8 cellular contexts compared by ENCODE assay signal in the genomic region with DNA sequence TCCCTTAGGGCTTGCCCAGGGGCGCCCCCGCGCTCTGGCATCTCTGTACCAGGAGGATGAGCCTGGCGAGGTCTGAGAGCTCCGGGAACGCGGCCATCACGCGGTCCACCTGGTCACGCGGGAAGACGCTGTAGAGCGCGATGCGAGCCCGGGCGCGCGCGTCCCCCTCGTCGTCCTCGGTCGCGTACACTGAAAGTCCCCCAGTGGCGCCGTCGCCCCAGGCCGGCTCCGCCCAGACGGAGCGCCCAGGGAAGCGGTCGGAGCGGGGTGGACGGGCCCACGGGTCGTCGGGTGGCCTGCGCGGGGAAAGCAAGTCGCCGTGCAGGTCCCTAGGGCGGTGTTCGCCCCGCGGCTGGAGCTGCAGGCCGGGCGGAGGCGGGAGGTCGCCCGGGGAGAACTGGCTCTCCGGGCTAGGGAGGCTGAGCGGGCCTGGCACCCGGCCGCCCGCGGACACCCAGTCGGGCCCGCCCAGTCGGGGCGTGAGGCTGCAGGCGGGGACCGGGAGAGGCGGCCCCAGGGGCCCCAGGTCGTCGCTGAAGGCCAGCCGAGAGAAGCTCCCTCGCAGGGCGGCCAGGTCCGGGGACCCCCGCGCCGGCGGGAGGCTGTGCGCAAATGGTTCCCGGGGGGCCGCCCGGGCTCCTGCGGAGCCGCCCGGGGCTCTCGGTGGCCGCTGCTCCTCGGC. TPM values are rescaled to one million over a fixed set of nuclear protein-coding genes. Genes with fewer than 3 reads are reported as not detected.
DNase-seq lines count a peak whose midpoint lies in the region; ATAC-seq and TF ChIP-seq lines count a peak whose summit lies in the region.
"Had no signal": no experiment of that assay in that cellular context is flagged by ENCODE, and none has a peak within 500 bp of the region (broad histone marks: within the 10 kb centered on the region; RNA-seq: fewer than 3 reads in every experiment).

No MANE protein-coding gene starts in this region.

- peak overlapping the region; percentile 9 for H3K27ac Mint-ChIP-seq in stimulated activated naive B cell treated with anti-CD40 and anti-IgM and Interleukin-4, amounts not matched to agents 10 μg/mL and 1 μg/mL and 100 μg/mL, for 72 hours

- no peak overlapping the region for H3K4ac ChIP-seq in IMR-90 (ENCODE audit: low read depth, low read length)

- H3K9me3 Mint-ChIP-seq in stimulated activated naive B cell treated with anti-CD40 and anti-IgM and Interleukin-4, amounts not matched to agents 10 μg/mL and 1 μg/mL and 100 μg/mL, for 72 hours = no peaks in the 10 kb centered on the region

- no peak for DNase-seq in IMR-90
- DNase-seq in cerebellum (ENCODE audit: low spot score) = peak; percentile 33
- peak; percentile 41 to 86 for DNase-seq in left lung
- no peak for DNase-seq in stimulated activated naive B cell treated with anti-CD40 and anti-IgM and Interleukin-4, amounts not matched to agents 10 μg/mL and 1 μg/mL and 100 μg/mL, for 72 hours
- DNase-seq in effector CD8-positive, alpha-beta T cell (lab: John Stamatoyannopoulos, UW) = no peak
- DNase-seq in NCI-H82 treated with DMSO at 0.1 percent for 48 hours (lab: John Stamatoyannopoulos, UW; ENCODE audit: unreplicated experiment) = no peak
- DNase-seq in superior temporal gyrus (ENCODE audit: extremely low spot score) = no peak

- H2BK5ac ChIP-seq in IMR-90 (ENCODE audit: low read depth, low read length, poor library complexity, severe bottlenecking) = no peak overlapping the region

- H3K4me1 ChIP-seq in IMR-90 (ENCODE audit: control insufficient read depth, insufficient read depth, low read length) (peaks cover 9% of the 10 kb centered on the region), left lung (peaks cover 20 to 41% of the 10 kb centered on the region in 2 donors)

- TF ChIP-seq CTCF in IMR-90 (conservative IDR thresholded peaks at IDR 0.05; ENCODE audit: low read depth, low read length) = no peak
- no peak for TF ChIP-seq CTCF in left lung (IDR thresholded peaks at IDR 0.05)

- H2BK120ac ChIP-seq in IMR-90 (ENCODE audit: low read depth, low read length) = no peak overlapping the region

- H4K5ac ChIP-seq in IMR-90 (ENCODE audit: low read depth, low read length) = no peak overlapping the region

- TF ChIP-seq POLR2A in IMR-90 (IDR thresholded peaks at IDR 0.05; ENCODE audit: low read depth, low read length) = no peak

- in situ Hi-C loops in IMR-90 (cut with MboI; ENCODE audit: low sequenced_read_pairs) = no loop called here

- CTCF ChIA-PET in IMR-90 (lab: Yijun Ruan, JAX) = no interaction called here

- H3K27me3 Mint-ChIP-seq in stimulated activated naive B cell treated with anti-CD40 and anti-IgM and Interleukin-4, amounts not matched to agents 10 μg/mL and 1 μg/mL and 100 μg/mL, for 72 hours = no peaks in the 10 kb centered on the region

- intact Hi-C loops in IMR-90 (cut with micrococcal nuclease) = no loop called here
- intact Hi-C loops in left lung (cut with DNase I) = no loop called here

- no peak overlapping the region for H2BK20ac ChIP-seq in IMR-90 (ENCODE audit: low read depth, low read length)

- H3K4me3 ChIP-seq in IMR-90 (ENCODE audit: insufficient read depth, low read depth, low read length) = no peak overlapping the region; the same call in 1 of the 2 replicates
- peak overlapping the region; percentile 38 to 43 for H3K4me3 ChIP-seq in left lung

- no peaks in the 10 kb centered on the region for H3K79me1 ChIP-seq in IMR-90 (ENCODE audit: low read depth in 1 of 2, low read length in 2 of 2)

- no peak overlapping the region for H3K23ac ChIP-seq in IMR-90 (ENCODE audit: low read depth, low read length)

- BruUV-seq in IMR-90 (replicated peaks; lab: Mats Ljungman, UMichigan) = no TSS peak

- H2AFZ ChIP-seq in IMR-90 (replicated peaks; ENCODE audit: low read length, poor library complexity) = peak overlapping the region; percentile 78

- dilution Hi-C loops in IMR-90 (cut with HindIII; ENCODE audit: low sequenced_read_pairs, unreplicated experiment) = no loop called here

- no peaks in the 10 kb centered on the region for H3K36me3 ChIP-seq in IMR-90 (ENCODE audit: control insufficient read depth, insufficient read depth, low read length)
- no peaks in the 10 kb centered on the region for H3K36me3 ChIP-seq in left lung
- H3K36me3 ChIP-seq: adrenal gland had no signal

- H2AK5ac ChIP-seq in IMR-90 (ENCODE audit: low read depth, low read length) = no peak overlapping the region

- 17% methylated on average over 80 of the region's 85 CpGs; no CpG with 5 or more reads in 1 of the 2 experiments for WGBS in IMR-90 (ENCODE audit: extremely low coverage in 2 of 2, insufficient read length in 1 of 2), 2 experiments

- H3K9me3 ChIP-seq in IMR-90 (ENCODE audit: control insufficient read depth, insufficient read depth, low read length) = no peaks in the 10 kb centered on the region
- H3K9me3 ChIP-seq in left lung = no peaks in the 10 kb centered on the region
- H3K9me3 ChIP-seq: adrenal gland had no signal

- H4K8ac ChIP-seq in IMR-90 (ENCODE audit: low read depth in 2 of 2, low read length in 2 of 2) = no peak overlapping the region

- no peak overlapping the region for H3K18ac ChIP-seq in IMR-90 (ENCODE audit: low read depth, low read length)

- no peak overlapping the region for H2BK15ac ChIP-seq in IMR-90 (ENCODE audit: low read depth, low read length)

- POLR2A ChIA-PET in IMR-90 (lab: Charles Lee; ENCODE audit: unreplicated experiment) = no interaction called here

- peak overlapping the region; percentile 80 for H2AK9ac ChIP-seq in IMR-90 (replicated peaks; ENCODE audit: low read depth, low read length, poor library complexity)

- no peak overlapping the region for H4K91ac ChIP-seq in IMR-90 (ENCODE audit: insufficient read depth, low read depth, low read length)

- TF ChIP-seq RAD21 in IMR-90 (IDR thresholded peaks at IDR 0.05; ENCODE audit: low read length) = no peak

- H3K27me3 ChIP-seq in IMR-90 (ENCODE audit: control insufficient read depth, insufficient read depth, low read length) = peaks cover 17% of the 10 kb centered on the region; the same call in 1 of the 2 replicates
- peaks cover 6 to 22% of the 10 kb centered on the region in 2 donors for H3K27me3 ChIP-seq in left lung
- H3K27me3 ChIP-seq: adrenal gland had no signal

- H3K14ac ChIP-seq in IMR-90 (replicated peaks; ENCODE audit: low read depth, low read length) = no peak overlapping the region

- no peak overlapping the region for H3K4me2 ChIP-seq in IMR-90 (ENCODE audit: low read depth, low read length)

- H3K4me3 Mint-ChIP-seq in stimulated activated naive B cell treated with anti-CD40 and anti-IgM and Interleukin-4, amounts not matched to agents 10 μg/mL and 1 μg/mL and 100 μg/mL, for 72 hours = peak overlapping the region; percentile 36 to 68

- no peaks in the 10 kb centered on the region for H4K20me1 ChIP-seq in IMR-90 (ENCODE audit: insufficient read depth, low read length)

- H3K56ac ChIP-seq in IMR-90 (ENCODE audit: extremely low read depth, insufficient read depth, low read length) = no peak overlapping the region

- ATAC-seq in IMR-90 (ENCODE audit: low read depth) (0 out of 2 replicates have a peak, but pooled peaks have one; percentile 16), left lung (peak; percentile 41)
- peak in 1 of 2 donors; percentile 33 for ATAC-seq in stimulated activated naive B cell treated with anti-CD40 and anti-IgM and Interleukin-4, amounts not matched to agents 10 μg/mL and 1 μg/mL and 100 μg/mL, for 72 hours (replicated peaks)

- no peak overlapping the region for H3K9ac ChIP-seq in IMR-90 (ENCODE audit: low read depth, low read length)

- peaks cover 0 to 37% of the 10 kb centered on the region in 2 donors for H3K4me1 Mint-ChIP-seq in stimulated activated naive B cell treated with anti-CD40 and anti-IgM and Interleukin-4, amounts not matched to agents 10 μg/mL and 1 μg/mL and 100 μg/mL, for 72 hours

- H3K9me1 ChIP-seq in IMR-90 (ENCODE audit: insufficient read depth, low read length) = peaks cover 3% of the 10 kb centered on the region; the same call in 1 of the 2 replicates

- peaks cover 23% of the 10 kb centered on the region in 2 donors for H3K36me3 Mint-ChIP-seq in stimulated activated naive B cell treated with anti-CD40 and anti-IgM and Interleukin-4, amounts not matched to agents 10 μg/mL and 1 μg/mL and 100 μg/mL, for 72 hours

- no peak overlapping the region for H3K27ac ChIP-seq in IMR-90 (ENCODE audit: insufficient read depth, low read length)
- no peak overlapping the region for H3K27ac ChIP-seq in left lung
- H3K27ac ChIP-seq: adrenal gland had no signal

TF ChIP-seq in IMR-90, 13 proteins besides CTCF, POLR2A, EP300 and RAD21 (continues in another document):
- no peak for TF ChIP-seq MAFK (IDR thresholded peaks at IDR 0.05; ENCODE audit: low read depth, low read length)
- no peak for TF ChIP-seq SMC3 (IDR thresholded peaks at IDR 0.05; ENCODE audit: low read depth, low read length)
- no peak for TF ChIP-seq NFE2L2 (IDR thresholded peaks at IDR 0.05; ENCODE audit: low read depth, low read length)
- TF ChIP-seq MAZ (IDR thresholded peaks at IDR 0.05; ENCODE audit: borderline replicate concordance, low read depth, low read length) = no peak
- no peak for TF ChIP-seq FOS (IDR thresholded peaks at IDR 0.05; ENCODE audit: low read depth, low read length)
- TF ChIP-seq MXI1 (IDR thresholded peaks at IDR 0.05; ENCODE audit: borderline replicate concordance, low read depth, low read length) = no peak
- TF ChIP-seq CEBPB (IDR thresholded peaks at IDR 0.05; ENCODE audit: low read depth, low read length) = no peak
- TF ChIP-seq, protein P1, sequence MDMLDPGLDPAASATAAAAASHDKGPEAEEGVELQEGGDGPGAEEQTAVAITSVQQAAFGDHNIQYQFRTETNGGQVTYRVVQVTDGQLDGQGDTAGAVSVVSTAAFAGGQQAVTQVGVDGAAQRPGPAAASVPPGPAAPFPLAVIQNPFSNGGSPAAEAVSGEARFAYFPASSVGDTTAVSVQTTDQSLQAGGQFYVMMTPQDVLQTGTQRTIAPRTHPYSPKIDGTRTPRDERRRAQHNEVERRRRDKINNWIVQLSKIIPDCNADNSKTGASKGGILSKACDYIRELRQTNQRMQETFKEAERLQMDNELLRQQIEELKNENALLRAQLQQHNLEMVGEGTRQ (IDR thresholded peaks at IDR 0.05; ENCODE audit: low read depth, low read length) = no peak
- no peak for TF ChIP-seq CHD1 (IDR thresholded peaks at IDR 0.05; ENCODE audit: low read depth, low read length)
- TF ChIP-seq BHLHE40 (IDR thresholded peaks at IDR 0.05; ENCODE audit: low read depth, low read length) = no peak

RNA-seq across cellular contexts. Expression of a gene that starts 34.0 kb away (rescaled TPM):
- total RNA-seq in IMR-90 (2012; rRNA removed) (under 0.01 TPM in 1 of 2 replicates, not detected in the other), cerebellum (0.36 TPM), left lung (1 to 10 TPM; 1.9 to 4.1 TPM)
- 0.07 and 0.12 TPM in 2 replicates for polyA plus RNA-seq in IMR-90 (2012; rRNA removed)
- under 0.01 and 0.01 TPM in 2 replicates for polyA plus RNA-seq in IMR-90 (2012; cell fraction: cytosol; rRNA removed)
- 0.26 and 0.38 TPM in 2 replicates for polyA plus RNA-seq in IMR-90 (2012; cell fraction: nucleus; rRNA removed; ENCODE audit: low replicate concordance)

RNA-seq across cellular contexts. Expression of a gene that starts 50.8 kb away (rescaled TPM):
- total RNA-seq in IMR-90 (2012; rRNA removed) (1.9 and 2.2 TPM in 2 replicates), cerebellum (12.2 TPM), left lung (1 to 10 TPM; 2.1 to 2.7 TPM)
- polyA plus RNA-seq in IMR-90 (2012; rRNA removed) = not detected in 2 replicates
- polyA plus RNA-seq in IMR-90 (2012; cell fraction: cytosol; rRNA removed) = not detected in 2 replicates
- 0.05 and 0.44 TPM in 2 replicates for polyA plus RNA-seq in IMR-90 (2012; cell fraction: nucleus; rRNA removed; ENCODE audit: low replicate concordance)

Comparison
In these comparisons a context has a peak if more than half of its experiments do, and no peak if none do; other contexts are left out.
1. DNase-seq: peak in cerebellum (single experiment) and left lung (2 of 2); none in IMR-90 (single experiment), stimulated activated naive B cell treated with anti-CD40 and anti-IgM and Interleukin-4, amounts not matched to agents 10 μg/mL and 1 μg/mL and 100 μg/mL, for 72 hours (single experiment), effector CD8-positive, alpha-beta T cell (single experiment), NCI-H82 treated with DMSO at 0.1 percent for 48 hours (single experiment) and superior temporal gyrus (single experiment).